ENCODE assay signal across 19 cellular contexts in the genomic region with DNA sequence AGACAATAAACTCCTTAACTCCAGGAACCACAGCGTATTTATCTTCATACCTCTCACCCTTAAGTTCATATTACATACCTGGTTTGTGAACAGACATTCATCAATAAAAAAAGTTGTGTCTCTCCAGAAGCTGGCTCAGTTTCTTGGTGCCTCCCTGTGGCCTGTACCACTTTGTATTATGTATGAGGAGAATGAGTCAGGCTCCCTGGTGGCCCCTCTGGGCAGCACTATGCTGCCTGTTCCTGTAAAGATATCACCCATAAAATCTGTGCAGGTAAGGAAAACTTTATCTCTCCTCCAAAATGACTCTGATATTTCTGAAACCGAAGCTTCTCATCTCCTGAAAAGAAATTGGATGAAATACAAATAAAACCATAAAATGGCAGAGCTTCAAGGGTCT.
"Had no signal": no experiment of that assay in that cellular context is flagged by ENCODE, and none has a peak within 500 bp of the region (broad histone marks: within the 10 kb centered on the region; RNA-seq: fewer than 3 reads in every experiment).

No MANE protein-coding gene starts in this region.

- H3K4me1 Mint-ChIP-seq: activated B cell treated with CpG ODN at 0.5 μM for 24 hours; activated CD4-positive, alpha-beta T cell treated with anti-CD3 and anti-CD28 coated beads, Interleukin-2, amount 10 ng/mL, durations not matched to agents 7 days and 5 days; activated naive CD4-positive, alpha-beta T cell treated with anti-CD3 and anti-CD28 coated beads, Interleukin-2, amount 10 ng/mL, durations not matched to agents 7 days and 5 days; activated T-helper 17 cell treated with anti-CD3 and anti-CD28 coated beads, Interleukin-2, amount 50 U/mL, for 72 hours; natural killer cell; stimulated activated naive B cell treated with anti-CD40 and anti-IgM and Interleukin-4, amounts not matched to agents 10 μg/mL and 1 μg/mL and 100 μg/mL, for 72 hours had no signal

- DNase-seq: activated B cell treated with CpG ODN at 0.5 μM for 24 hours; activated CD4-positive, alpha-beta T cell treated with anti-CD3 and anti-CD28 coated beads, Interleukin-2, amount 10 ng/mL, durations not matched to agents 7 days and 5 days; activated naive CD4-positive, alpha-beta T cell treated with anti-CD3 and anti-CD28 coated beads, Interleukin-2, amount 10 ng/mL, durations not matched to agents 7 days and 5 days; activated T-cell treated with anti-CD3 and anti-CD28 coated beads for 4 hours; caudate nucleus; effector CD4-positive, alpha-beta T cell; hypothalamus; left cardiac atrium; natural killer cell; nucleus accumbens; sigmoid colon; stimulated activated CD4-positive, alpha-beta T cell treated with anti-CD3 and anti-CD28 coated beads, Interleukin-2, amount 100 ng/mL, for 24 hours; stimulated activated naive B cell treated with anti-CD40 and anti-IgM and Interleukin-4, amounts not matched to agents 10 μg/mL and 1 μg/mL and 100 μg/mL, for 72 hours; substantia nigra had no signal

- H3K4me1 ChIP-seq: prostate gland had no signal

- H3K27me3 Mint-ChIP-seq: activated B cell treated with CpG ODN at 0.5 μM for 24 hours; activated CD4-positive, alpha-beta T cell treated with anti-CD3 and anti-CD28 coated beads, Interleukin-2, amount 10 ng/mL, durations not matched to agents 7 days and 5 days; activated naive CD4-positive, alpha-beta T cell treated with anti-CD3 and anti-CD28 coated beads, Interleukin-2, amount 10 ng/mL, durations not matched to agents 7 days and 5 days; activated T-helper 17 cell treated with anti-CD3 and anti-CD28 coated beads, Interleukin-2, amount 50 U/mL, for 72 hours; stimulated activated naive B cell treated with anti-CD40 and anti-IgM and Interleukin-4, amounts not matched to agents 10 μg/mL and 1 μg/mL and 100 μg/mL, for 72 hours had no signal

- ATAC-seq: activated T-helper 17 cell treated with anti-CD3 and anti-CD28 coated beads, Interleukin-2, amount 50 U/mL, for 72 hours; natural killer cell; stimulated activated naive B cell treated with anti-CD40 and anti-IgM and Interleukin-4, amounts not matched to agents 10 μg/mL and 1 μg/mL and 100 μg/mL, for 72 hours had no signal

- H3K9me3 ChIP-seq: prostate gland had no signal

- H3K4me3 Mint-ChIP-seq: activated B cell treated with CpG ODN at 0.5 μM for 24 hours; activated CD4-positive, alpha-beta T cell treated with anti-CD3 and anti-CD28 coated beads, Interleukin-2, amount 10 ng/mL, durations not matched to agents 7 days and 5 days; activated naive CD4-positive, alpha-beta T cell treated with anti-CD3 and anti-CD28 coated beads, Interleukin-2, amount 10 ng/mL, durations not matched to agents 7 days and 5 days; activated T-helper 17 cell treated with anti-CD3 and anti-CD28 coated beads, Interleukin-2, amount 50 U/mL, for 72 hours; natural killer cell; stimulated activated naive B cell treated with anti-CD40 and anti-IgM and Interleukin-4, amounts not matched to agents 10 μg/mL and 1 μg/mL and 100 μg/mL, for 72 hours; T-helper 1 cell treated with Interleukin-12 subunit alpha and Interleukin-12 subunit beta and Interleukin-4 antibody, amounts not matched to agents 30 μg/mL and 1 μg/mL, for 36 hours; type B pancreatic cell had no signal

- H3K36me3 Mint-ChIP-seq: activated naive CD4-positive, alpha-beta T cell treated with anti-CD3 and anti-CD28 coated beads, Interleukin-2, amount 10 ng/mL, durations not matched to agents 7 days and 5 days; type B pancreatic cell had no signal

- H3K9me3 Mint-ChIP-seq: activated naive CD4-positive, alpha-beta T cell treated with anti-CD3 and anti-CD28 coated beads, Interleukin-2, amount 10 ng/mL, durations not matched to agents 7 days and 5 days; T-helper 1 cell treated with Interleukin-12 subunit alpha and Interleukin-12 subunit beta and Interleukin-4 antibody, amounts not matched to agents 30 μg/mL and 1 μg/mL, for 36 hours; type B pancreatic cell had no signal

- H3K27me3 ChIP-seq: sigmoid colon had no signal

- H3K27ac Mint-ChIP-seq: activated B cell treated with CpG ODN at 0.5 μM for 24 hours; activated CD4-positive, alpha-beta T cell treated with anti-CD3 and anti-CD28 coated beads, Interleukin-2, amount 10 ng/mL, durations not matched to agents 7 days and 5 days; activated naive CD4-positive, alpha-beta T cell treated with anti-CD3 and anti-CD28 coated beads, Interleukin-2, amount 10 ng/mL, durations not matched to agents 7 days and 5 days; activated T-helper 17 cell treated with anti-CD3 and anti-CD28 coated beads, Interleukin-2, amount 50 U/mL, for 72 hours; natural killer cell; stimulated activated naive B cell treated with anti-CD40 and anti-IgM and Interleukin-4, amounts not matched to agents 10 μg/mL and 1 μg/mL and 100 μg/mL, for 72 hours; T-helper 1 cell treated with Interleukin-12 subunit alpha and Interleukin-12 subunit beta and Interleukin-4 antibody, amounts not matched to agents 30 μg/mL and 1 μg/mL, for 36 hours; type B pancreatic cell had no signal

- H3K36me3 ChIP-seq: prostate gland, sigmoid colon had no signal

- H3K27ac ChIP-seq: coronary artery, prostate gland had no signal

- H3K4me3 ChIP-seq: coronary artery, prostate gland, sigmoid colon had no signal
